In genomic region chr10:90929179-90929578, GRCh38 we compare ENCODE assay signal across 20 cellular contexts. TPM values are rescaled to one million over a fixed set of nuclear protein-coding genes. Genes with fewer than 3 reads are reported as not detected.
A peak's percentile ranks its signal among the peaks of the same experiment; 100 is the strongest.
DNase-seq lines count a peak whose midpoint lies in the region; ATAC-seq and TF ChIP-seq lines count a peak whose summit lies in the region.
"Had no signal": no experiment of that assay in that cellular context is flagged by ENCODE, and none has a peak within 500 bp of the region (broad histone marks: within the 10 kb centered on the region; RNA-seq: fewer than 3 reads in every experiment).

No MANE protein-coding gene starts in this region.

- H2AFZ ChIP-seq in GM23338 = no peak overlapping the region
- H2AFZ ChIP-seq in trophoblast cell (ENCODE audit: insufficient read depth, low read length, poor library complexity) = no peak overlapping the region

- TF ChIP-seq CTCF in GM23338 (conservative IDR thresholded peaks at IDR 0.05; ENCODE audit: low read depth in 2 of 2) = no peak

- no peak overlapping the region for H3K23ac ChIP-seq in trophoblast cell (ENCODE audit: low read length)

- peak overlapping the region; percentile 37 for H2BK5ac ChIP-seq in trophoblast cell (ENCODE audit: low read depth, low read length, poor library complexity)

- H3K9me2 ChIP-seq in GM23338 (ENCODE audit: insufficient read depth) = no peaks in the 10 kb centered on the region

- H3F3A ChIP-seq in GM23338 (replicated peaks; ENCODE audit: low read depth) = peaks cover 6% of the 10 kb centered on the region

- H3K4me3 ChIP-seq in GM23338 = no peak overlapping the region
- no peak overlapping the region for H3K4me3 ChIP-seq in NT2/D1 (ENCODE audit: insufficient read length, low read depth)
- H3K4me3 ChIP-seq in iPS-15b (ENCODE audit: low read depth, low read length) = peak overlapping the region; percentile 3
- H3K4me3 ChIP-seq in trophoblast cell (ENCODE audit: low read depth, low read length) = no peak overlapping the region
- H3K4me3 ChIP-seq: colonic mucosa, pancreas had no signal

- H4K91ac ChIP-seq in trophoblast cell (ENCODE audit: low read depth, low read length) = peak overlapping the region; percentile 90

- peaks cover 96% of the 10 kb centered on the region for H3K27me3 ChIP-seq in GM23338 (ENCODE audit: insufficient read depth)
- peaks cover 17% of the 10 kb centered on the region for H3K27me3 ChIP-seq in NT2/D1 (ENCODE audit: insufficient read depth, insufficient read length)
- H3K27me3 ChIP-seq in iPS-15b (ENCODE audit: control insufficient read depth, insufficient read depth, low read length) = peaks cover 96% of the 10 kb centered on the region
- no peaks in the 10 kb centered on the region for H3K27me3 ChIP-seq in trophoblast cell (ENCODE audit: insufficient read depth, low read length)
- H3K27me3 ChIP-seq: colonic mucosa, pancreas had no signal

- H3K4me2 ChIP-seq in GM23338 = no peak overlapping the region
- H3K4me2 ChIP-seq in trophoblast cell (ENCODE audit: low read length) = no peak overlapping the region

- H4K8ac ChIP-seq in trophoblast cell (ENCODE audit: low read depth, low read length) = peak overlapping the region; percentile 50

- no peaks in the 10 kb centered on the region for H3K9me3 Mint-ChIP-seq in GM23338
- H3K9me3 Mint-ChIP-seq: activated naive CD4-positive, alpha-beta T cell treated with anti-CD3 and anti-CD28 coated beads, Interleukin-2, amount 50 U/mL, for 24 hours; activated T-helper 1 cell treated with anti-CD3 and anti-CD28 coated beads, Interleukin-12 subunit alpha, Interleukin-12 subunit beta, Interleukin-2, Interleukin-4 antibody, amounts not matched to agents 30 ng/mL and 10 ng/mL and 1 ng/mL, durations not matched to agents 14 hours and 24 hours and 36 hours; stimulated activated memory B cell treated with anti-CD40 and anti-IgM and Interleukin-4, amounts not matched to agents 10 μg/mL and 1 μg/mL and 100 μg/mL, for 72 hours had no signal

- H3K9me3 ChIP-seq in NT2/D1 (ENCODE audit: insufficient read depth, low read length) (peaks cover 55% of the 10 kb centered on the region), iPS-15b (ENCODE audit: control insufficient read depth, insufficient read depth, low read length) (no peaks in the 10 kb centered on the region), trophoblast cell (ENCODE audit: insufficient read depth, low read depth, low read length) (no peaks in the 10 kb centered on the region)
- H3K9me3 ChIP-seq: colonic mucosa, pancreas had no signal

- H3K79me2 ChIP-seq in GM23338 (replicated peaks; ENCODE audit: insufficient read depth) = no peaks in the 10 kb centered on the region
- H3K79me2 ChIP-seq in trophoblast cell (ENCODE audit: control insufficient read depth, insufficient read depth, low read length, poor library complexity) = no peaks in the 10 kb centered on the region

- H3K27ac ChIP-seq in GM23338 (ENCODE audit: low read depth) (no peak overlapping the region), trophoblast cell (ENCODE audit: low read depth, low read length) (peak overlapping the region; percentile 99)
- H3K27ac ChIP-seq: colonic mucosa, pancreas had no signal

- no peaks in the 10 kb centered on the region for H3K36me3 Mint-ChIP-seq in GM23338 (ENCODE audit: low read depth)
- H3K36me3 Mint-ChIP-seq: activated naive CD4-positive, alpha-beta T cell treated with anti-CD3 and anti-CD28 coated beads, Interleukin-2, amount 50 U/mL, for 24 hours; stimulated activated memory B cell treated with anti-CD40 and anti-IgM and Interleukin-4, amounts not matched to agents 10 μg/mL and 1 μg/mL and 100 μg/mL, for 72 hours had no signal

- peak overlapping the region; percentile 54 for H3K18ac ChIP-seq in trophoblast cell (ENCODE audit: low read length)

- peaks cover 24% of the 10 kb centered on the region for H3K79me1 ChIP-seq in trophoblast cell (ENCODE audit: low read length)

- DNase-seq in GM23338 (ENCODE audit: low spot score) (no peak), NT2/D1 (ENCODE audit: low read depth, low spot score) (no peak), trophoblast cell (no peak), DMS114 treated with DMSO at 0.1 percent for 48 hours (lab: John Stamatoyannopoulos, UW; ENCODE audit: unreplicated experiment) (no peak), 8988T (no peak), T-helper 1 cell (no peak)
- DNase-seq: activated CD4-positive, alpha-beta T cell treated with anti-CD3 and anti-CD28 coated beads for 4 hours; AML-193; colonic mucosa; NCI-H1436; NCI-H524; pancreas; stimulated activated CD4-positive, alpha-beta T cell treated with anti-CD3 and anti-CD28 coated beads, Interleukin-1b, Interleukin-23, amount 100 ng/mL, for 48 hours; SW 1271 had no signal

- no CpG with 5 or more reads among the region's 5 CpGs for WGBS in trophoblast cell (ENCODE audit: extremely low coverage, insufficient coverage, insufficient read length)

- H3K27me3 Mint-ChIP-seq in GM23338 (ENCODE audit: insufficient read depth, low read depth, poor library complexity) = peaks cover 99% of the 10 kb centered on the region
- H3K27me3 Mint-ChIP-seq: stimulated activated memory B cell treated with anti-CD40 and anti-IgM and Interleukin-4, amounts not matched to agents 10 μg/mL and 1 μg/mL and 100 μg/mL, for 72 hours had no signal

- H3K4ac ChIP-seq in trophoblast cell (ENCODE audit: low read depth, low read length) = peak overlapping the region; percentile 86

- no peak overlapping the region for H3K4me3 Mint-ChIP-seq in GM23338
- H3K4me3 Mint-ChIP-seq: activated naive CD4-positive, alpha-beta T cell treated with anti-CD3 and anti-CD28 coated beads, Interleukin-2, amount 50 U/mL, for 24 hours; activated T-helper 1 cell treated with anti-CD3 and anti-CD28 coated beads, Interleukin-12 subunit alpha, Interleukin-12 subunit beta, Interleukin-2, Interleukin-4 antibody, amounts not matched to agents 30 ng/mL and 10 ng/mL and 1 ng/mL, durations not matched to agents 14 hours and 24 hours and 36 hours; stimulated activated memory B cell treated with anti-CD40 and anti-IgM and Interleukin-4, amounts not matched to agents 10 μg/mL and 1 μg/mL and 100 μg/mL, for 72 hours had no signal

- peaks cover 26% of the 10 kb centered on the region for H3K4me1 ChIP-seq in GM23338 (ENCODE audit: insufficient read depth)
- peaks cover 6% of the 10 kb centered on the region for H3K4me1 ChIP-seq in NT2/D1 (ENCODE audit: insufficient read depth, insufficient read length)
- H3K4me1 ChIP-seq in iPS-15b (ENCODE audit: control insufficient read depth, insufficient read depth, low read length) = peaks cover 17% of the 10 kb centered on the region
- H3K4me1 ChIP-seq in trophoblast cell (ENCODE audit: control insufficient read depth in 1 of 2, insufficient read depth in 2 of 2, low read length in 2 of 2) = peaks cover 12 to 18% of the 10 kb centered on the region in 2 experiments
- H3K4me1 ChIP-seq: colonic mucosa had no signal

- peaks cover 12% of the 10 kb centered on the region for H4K20me1 ChIP-seq in GM23338 (replicated peaks; ENCODE audit: insufficient read depth)

- no peak overlapping the region for H3K27ac Mint-ChIP-seq in GM23338
- H3K27ac Mint-ChIP-seq: activated naive CD4-positive, alpha-beta T cell treated with anti-CD3 and anti-CD28 coated beads, Interleukin-2, amount 50 U/mL, for 24 hours; activated T-helper 1 cell treated with anti-CD3 and anti-CD28 coated beads, Interleukin-12 subunit alpha, Interleukin-12 subunit beta, Interleukin-2, Interleukin-4 antibody, amounts not matched to agents 30 ng/mL and 10 ng/mL and 1 ng/mL, durations not matched to agents 14 hours and 24 hours and 36 hours; stimulated activated memory B cell treated with anti-CD40 and anti-IgM and Interleukin-4, amounts not matched to agents 10 μg/mL and 1 μg/mL and 100 μg/mL, for 72 hours had no signal

- peak overlapping the region; percentile 95 for H2BK120ac ChIP-seq in trophoblast cell (ENCODE audit: insufficient read depth, low read length, poor library complexity)

- no peak for ATAC-seq in GM23338
- ATAC-seq: HCT116; left lobe of liver; pancreas; stimulated activated memory B cell treated with anti-CD40 and anti-IgM and Interleukin-4, amounts not matched to agents 10 μg/mL and 1 μg/mL and 100 μg/mL, for 72 hours had no signal

- H3K14ac ChIP-seq in trophoblast cell (ENCODE audit: low read length) = peak overlapping the region; percentile 21

- H2BK12ac ChIP-seq in trophoblast cell (ENCODE audit: low read length) = peak overlapping the region; percentile 89

- H2AK5ac ChIP-seq in trophoblast cell (ENCODE audit: low read length) = peak overlapping the region; percentile 98

- H3K36me3 ChIP-seq in GM23338 (ENCODE audit: insufficient read depth) (no peaks in the 10 kb centered on the region), NT2/D1 (ENCODE audit: insufficient read depth, insufficient read length, low read length) (no peaks in the 10 kb centered on the region), iPS-15b (ENCODE audit: control insufficient read depth, insufficient read depth, low read length) (no peaks in the 10 kb centered on the region), trophoblast cell (ENCODE audit: control insufficient read depth in 1 of 2, insufficient read depth in 2 of 2, low read length in 2 of 2) (no peaks in the 10 kb centered on the region)
- H3K36me3 ChIP-seq: colonic mucosa, pancreas had no signal

- no peak overlapping the region for H4K12ac ChIP-seq in trophoblast cell (ENCODE audit: low read depth, low read length)

- H3K9ac ChIP-seq in NT2/D1 (ENCODE audit: insufficient read length, low read depth) (peak overlapping the region; percentile 32), iPS-15b (ENCODE audit: low read depth, low read length) (no peak overlapping the region), trophoblast cell (ENCODE audit: low read length) (no peak overlapping the region)

- H3K4me1 Mint-ChIP-seq in GM23338 = peaks cover 27% of the 10 kb centered on the region
- H3K4me1 Mint-ChIP-seq: activated naive CD4-positive, alpha-beta T cell treated with anti-CD3 and anti-CD28 coated beads, Interleukin-2, amount 50 U/mL, for 24 hours; stimulated activated memory B cell treated with anti-CD40 and anti-IgM and Interleukin-4, amounts not matched to agents 10 μg/mL and 1 μg/mL and 100 μg/mL, for 72 hours had no signal

TF ChIP-seq in GM23338, 12 proteins besides CTCF, POLR2A, EP300 and RAD21:
- peak; percentile 6 for TF ChIP-seq EZH2 (IDR thresholded peaks at IDR 0.05; ENCODE audit: low read depth, unreplicated experiment)
- TF ChIP-seq POLR2AphosphoS5 (IDR thresholded peaks at IDR 0.05; ENCODE audit: low read depth) = no peak

RNA-seq across cellular contexts. Expression of gene ANKRD1, which starts 8.3 kb away (rescaled TPM):
- total RNA-seq in GM23338 (2014; rRNA removed; shearing (Covaris generic)) = not detected in 2 replicates
- 0.10 TPM in 1 of 2 replicates, not detected in the other for polyA plus RNA-seq in GM23338 (2016; fragmentation: Nextera tagmentation; extraction: Ambion mirVana)
- polyA plus RNA-seq in trophoblast cell (2013) = 319 and 331 TPM in 2 replicates
- total RNA-seq: activated T-helper 1 cell treated with anti-CD3 and anti-CD28 coated beads, Interleukin-12 subunit alpha, Interleukin-12 subunit beta, Interleukin-2, Interleukin-4 antibody, amounts not matched to agents 30 ng/mL and 10 ng/mL and 1 ng/mL, durations not matched to agents 14 hours and 24 hours and 36 hours; left lobe of liver had no signal

RNA-seq across cellular contexts. Expression of gene RPP30, which starts 57.4 kb away (rescaled TPM):
- 74.1 and 89.7 TPM in 2 replicates for total RNA-seq in GM23338 (2014; rRNA removed; shearing (Covaris generic))
- polyA plus RNA-seq in GM23338 (2016; fragmentation: Nextera tagmentation; extraction: Ambion mirVana) = 139 and 142 TPM in 2 replicates
- polyA plus RNA-seq in trophoblast cell (2013) = 48.8 and 50.6 TPM in 2 replicates
